In the genomic region with DNA sequence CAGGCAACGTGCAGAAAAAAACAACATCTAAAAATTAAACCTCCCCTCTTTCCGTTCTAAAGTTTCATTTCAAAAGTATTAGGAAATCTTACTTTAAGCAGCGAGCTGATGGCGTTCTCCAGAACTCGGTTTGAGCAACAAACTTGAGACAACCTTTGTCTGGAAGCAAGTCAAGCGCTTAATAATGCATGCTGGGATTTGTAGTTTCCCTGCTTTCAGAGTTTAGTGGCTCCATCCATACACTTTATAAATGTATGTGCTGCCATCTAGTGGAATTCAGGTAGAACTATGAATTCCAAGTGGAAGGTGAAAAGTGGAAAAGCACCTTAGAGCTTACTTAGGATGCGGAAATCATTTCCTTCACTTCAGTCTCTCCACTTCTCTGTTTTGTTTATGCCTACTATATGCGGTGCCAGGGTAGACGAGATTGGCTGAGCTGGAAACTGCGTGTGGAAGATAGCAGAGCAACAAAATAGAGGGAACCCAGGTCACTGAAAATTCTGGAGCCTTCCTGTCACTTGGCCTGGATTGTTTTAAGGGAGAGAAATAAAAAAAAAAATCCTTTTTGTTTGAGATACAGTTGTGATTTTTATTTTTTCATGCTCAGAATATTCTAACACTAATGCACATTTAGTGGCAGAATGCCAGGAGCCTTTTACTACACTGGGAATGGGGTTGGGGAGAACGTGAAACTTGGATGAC, we compare ENCODE assay signal across 8 cellular contexts. TPM values are rescaled to one million over a fixed set of nuclear protein-coding genes. Genes with fewer than 3 reads are reported as not detected.
A peak's percentile ranks its signal among the peaks of the same experiment; 100 is the strongest.
DNase-seq lines count a peak whose midpoint lies in the region; ATAC-seq, FAIRE-seq and TF ChIP-seq lines count a peak whose summit lies in the region.

A gene (minus strand): TSS at position 144 of the 702 bp plus-strand sequence. CDS start 3,580 bp downstream, outside the sequence.

- no peaks in the 10 kb centered on the region for H3K27me3 Mint-ChIP-seq in neural crest cell (ENCODE audit: low read depth)

- H3K36me3 ChIP-seq in Karpas-422 (ENCODE audit: insufficient read depth, low read length), result no peaks in the 10 kb centered on the region

- no peaks in the 10 kb centered on the region for H4K20me1 ChIP-seq in Karpas-422 (ENCODE audit: insufficient read depth, low read depth, low read length)

- no peaks in the 10 kb centered on the region for H3K9me2 ChIP-seq in Karpas-422 (replicated peaks; ENCODE audit: insufficient read depth, low read length)

- H3K79me2 ChIP-seq in Karpas-422 (ENCODE audit: low read length), result peaks cover 6% of the 10 kb centered on the region; the same call in 1 of the 2 replicates

- ATAC-seq in activated naive CD4-positive, alpha-beta T cell treated with anti-CD3 and anti-CD28 coated beads, Interleukin-2, amount 50 U/mL, for 72 hours, result peak; percentile 97

- peak within 1 kb of the TSS; percentile 92 to 98 for H3K27ac Mint-ChIP-seq in activated naive CD4-positive, alpha-beta T cell treated with anti-CD3 and anti-CD28 coated beads, Interleukin-2, amount 50 U/mL, for 72 hours
- H3K27ac Mint-ChIP-seq in neural crest cell (ENCODE audit: unreplicated experiment), result peak within 1 kb of the TSS; percentile 40

- DNase-seq in GM10266 (ENCODE audit: extremely low spot score) (peak; percentile 77), H54 (ENCODE audit: insufficient read length, low spot score) (peak; percentile 23), Karpas-422 (peak; percentile 95), RPMI7951 (ENCODE audit: low read depth) (peak; percentile 88), germinal center (ENCODE audit: low spot score) (peak; percentile 83), neural crest cell (ENCODE audit: low read depth, low spot score) (peak; percentile 20), ecto neural progenitor cell (ENCODE audit: low spot score) (no peak)
- no peak for DNase-seq in activated naive CD4-positive, alpha-beta T cell treated with anti-CD3 and anti-CD28 coated beads, Interleukin-2, amount 50 U/mL, for 72 hours (ENCODE audit: low spot score in 2 of 2)

- H3K36me3 Mint-ChIP-seq in activated naive CD4-positive, alpha-beta T cell treated with anti-CD3 and anti-CD28 coated beads, Interleukin-2, amount 50 U/mL, for 72 hours, result peaks cover 0 to 6% of the 10 kb centered on the region in 2 donors
- H3K36me3 Mint-ChIP-seq in neural crest cell (ENCODE audit: low read depth), result peaks cover 6% of the 10 kb centered on the region

- H3K9me3 ChIP-seq in Karpas-422 (ENCODE audit: low read length), result no peaks in the 10 kb centered on the region

- TF ChIP-seq CTCF in GM10266 (IDR thresholded peaks at IDR 0.05; ENCODE audit: control insufficient read depth, insufficient read depth, low read depth, missing control alignments), result peak; percentile 70
- TF ChIP-seq CTCF in neural crest cell (conservative IDR thresholded peaks at IDR 0.05), result peak; percentile 82

- H3K4me1 ChIP-seq in Karpas-422 (ENCODE audit: low read length), result peaks cover 25% of the 10 kb centered on the region

- H3K4me2 ChIP-seq in Karpas-422 (ENCODE audit: low read depth, low read length, poor library complexity, severe bottlenecking), result peak within 1 kb of the TSS; percentile 89

- peak within 1 kb of the TSS; percentile 66 for H3K4me3 ChIP-seq in Karpas-422 (ENCODE audit: low read length)

- H3K4me1 Mint-ChIP-seq in neural crest cell, result peaks cover 48% of the 10 kb centered on the region

- peak; percentile 90 for FAIRE-seq in H54 (lab: Jason Lieb, UNC)

- H2AFZ ChIP-seq in Karpas-422 (ENCODE audit: low read length), result peak within 1 kb of the TSS; percentile 41

- H3K9me3 Mint-ChIP-seq in activated naive CD4-positive, alpha-beta T cell treated with anti-CD3 and anti-CD28 coated beads, Interleukin-2, amount 50 U/mL, for 72 hours, result no peaks in the 10 kb centered on the region
- H3K9me3 Mint-ChIP-seq in neural crest cell, result no peaks in the 10 kb centered on the region

- peak within 1 kb of the TSS; percentile 86 for H3K4me3 Mint-ChIP-seq in neural crest cell

- H3K9ac ChIP-seq in Karpas-422 (ENCODE audit: low read length), result peak within 1 kb of the TSS; percentile 67

- TF ChIP-seq POLR2A in H54 (IDR thresholded peaks at IDR 0.05; ENCODE audit: low read depth, low read length), result no peak

- no peak within 1 kb of the TSS for H3K27ac ChIP-seq in Karpas-422 (ENCODE audit: low read length)

- no peaks in the 10 kb centered on the region for H3K27me3 ChIP-seq in Karpas-422 (ENCODE audit: low read length)

RNA-seq across cellular contexts. Expression of the gene that starts here (rescaled TPM):
- 31.2 and 42.2 TPM in 2 replicates for total RNA-seq in Karpas-422 (2014; rRNA removed; shearing (Covaris generic); ENCODE audit: low replicate concordance)
- 35.2 and 44.6 TPM in 2 replicates for total RNA-seq in RPMI7951 (2014; rRNA removed; shearing (Covaris generic))
- 10 to 100 TPM; 16.1 to 19.8 TPM for total RNA-seq in activated naive CD4-positive, alpha-beta T cell treated with anti-CD3 and anti-CD28 coated beads, Interleukin-2, amount 50 U/mL, for 72 hours
- 70.7 and 72.3 TPM in 2 replicates for total RNA-seq in neural crest cell

Comparison
In these comparisons a context has a peak if more than half of its experiments do, and no peak if none do; other contexts are left out.
1. DNase-seq: peak in GM10266 (single experiment), H54 (single experiment), Karpas-422 (single experiment), RPMI7951 (single experiment), germinal center (single experiment) and neural crest cell (single experiment); none in activated naive CD4-positive, alpha-beta T cell treated with anti-CD3 and anti-CD28 coated beads, Interleukin-2, amount 50 U/mL, for 72 hours (0 of 2) and ecto neural progenitor cell (single experiment).